In genomic region chr17:74768763-74769114, GRCh38 we compare ENCODE assay signal across 11 cellular contexts. TPM values are rescaled to one million over a fixed set of nuclear protein-coding genes. Genes with fewer than 3 reads are reported as not detected.
DNase-seq lines count a peak whose midpoint lies in the region; ATAC-seq and TF ChIP-seq lines count a peak whose summit lies in the region.
"Had no signal": no experiment of that assay in that cellular context is flagged by ENCODE, and none has a peak within 500 bp of the region (broad histone marks: within the 10 kb centered on the region; RNA-seq: fewer than 3 reads in every experiment).

No MANE protein-coding gene starts in this region.

- H3K4me1 Mint-ChIP-seq in activated naive CD4-positive, alpha-beta T cell treated with anti-CD3 and anti-CD28 coated beads, Interleukin-2, amount 10 ng/mL, durations not matched to agents 7 days and 5 days = peaks cover 41% of the 10 kb centered on the region

- no peak overlapping the region for H2AK5ac ChIP-seq in mesenchymal stem cell (ENCODE audit: low read length, severe bottlenecking)

- WGBS in mesenchymal stem cell = 93% methylated on average over 7 of the region's 7 CpGs
- WGBS in aorta, 2 donors = 61 to 66% methylated on average over 7 of the region's 7 CpGs

- no peak overlapping the region for H2BK12ac ChIP-seq in mesenchymal stem cell (ENCODE audit: low read length in 2 of 2)

- no peak overlapping the region for H2BK120ac ChIP-seq in mesenchymal stem cell (ENCODE audit: low read depth, low read length)

- no peak for DNase-seq in activated naive CD4-positive, alpha-beta T cell treated with anti-CD3 and anti-CD28 coated beads, Interleukin-2, amount 10 ng/mL, durations not matched to agents 7 days and 5 days
- DNase-seq in activated naive CD4-positive, alpha-beta T cell (lab: John Stamatoyannopoulos, UW) = no peak
- DNase-seq in breast epithelium (ENCODE audit: low spot score in 2 of 2) (no peak), mesenchymal stem cell (no peak), aorta (no peak), NCI-H510A (lab: John Stamatoyannopoulos, UW) (no peak), HEK293T (ENCODE audit: extremely low spot score) (no peak), iPS-NIHi7 (ENCODE audit: extremely low spot score) (no peak)
- DNase-seq: activated B cell treated with CpG ODN at 0.5 μM for 24 hours, foreskin melanocyte had no signal

- H3K79me1 ChIP-seq in mesenchymal stem cell (replicated peaks; ENCODE audit: low read length, poor library complexity, severe bottlenecking) = peaks cover 43% of the 10 kb centered on the region

- peaks cover 57% of the 10 kb centered on the region for H3K36me3 Mint-ChIP-seq in activated naive CD4-positive, alpha-beta T cell treated with anti-CD3 and anti-CD28 coated beads, Interleukin-2, amount 10 ng/mL, durations not matched to agents 7 days and 5 days

- H3K4me2 ChIP-seq in mesenchymal stem cell (ENCODE audit: low read length, poor library complexity, severe bottlenecking) = no peak overlapping the region

- intact Hi-C loops in breast epithelium (cut with DNase I; ENCODE audit: low total_unique reads) (no loop called here), aorta (cut with DNase I) (loop anchor here (2.0 kb wide), 1 partner anchor 20 kb away; the partner anchor contains the start of gene NHERF1 (in 2 of the 2))

- peak overlapping the region; percentile 51 for H3K9ac ChIP-seq in mesenchymal stem cell (ENCODE audit: low read length)

- H3K4ac ChIP-seq in mesenchymal stem cell (ENCODE audit: low read depth in 1 of 2, low read length in 2 of 2) = no peak overlapping the region

- H2BK5ac ChIP-seq in mesenchymal stem cell (ENCODE audit: low read depth, low read length, poor library complexity, severe bottlenecking) = no peak overlapping the region

- H2AFZ ChIP-seq in mesenchymal stem cell (ENCODE audit: low read depth, low read length) = no peak overlapping the region

- no peak for TF ChIP-seq CTCF in breast epithelium (IDR thresholded peaks at IDR 0.05)

- no peak for ATAC-seq in aorta (ENCODE audit: low FRiP score)

- no peak overlapping the region for H3K18ac ChIP-seq in mesenchymal stem cell (ENCODE audit: low read depth in 1 of 2, low read length in 2 of 2)

- peak overlapping the region; percentile 33 for H4K8ac ChIP-seq in mesenchymal stem cell (ENCODE audit: low read length)

- H3K9me3 ChIP-seq in breast epithelium (no peaks in the 10 kb centered on the region), mesenchymal stem cell (ENCODE audit: control insufficient read depth, low read length) (no peaks in the 10 kb centered on the region), aorta (ENCODE audit: control insufficient read depth, low read length) (no peaks in the 10 kb centered on the region)
- H3K9me3 ChIP-seq: upper lobe of left lung had no signal

- H3K14ac ChIP-seq in mesenchymal stem cell (ENCODE audit: low read length in 2 of 2) = no peak overlapping the region

- no peak overlapping the region for H3K4me3 Mint-ChIP-seq in activated naive CD4-positive, alpha-beta T cell treated with anti-CD3 and anti-CD28 coated beads, Interleukin-2, amount 10 ng/mL, durations not matched to agents 7 days and 5 days
- H3K4me3 Mint-ChIP-seq: activated B cell treated with CpG ODN at 0.5 μM for 24 hours had no signal

- H3K9me3 Mint-ChIP-seq in activated naive CD4-positive, alpha-beta T cell treated with anti-CD3 and anti-CD28 coated beads, Interleukin-2, amount 10 ng/mL, durations not matched to agents 7 days and 5 days = no peaks in the 10 kb centered on the region
- H3K9me3 Mint-ChIP-seq: activated B cell treated with CpG ODN at 0.5 μM for 24 hours had no signal

- POLR2A ChIA-PET in HEK293T (lab: Yijun Ruan, JAX) = interaction anchor here (1.4 to 3.0 kb wide), 3 partner anchors 9 to 31 kb away, joined by 4 to 22 read pairs (median 6); partner anchors contain the start of gene RAB37

- H3K27me3 ChIP-seq in breast epithelium (no peaks in the 10 kb centered on the region), mesenchymal stem cell (ENCODE audit: control insufficient read depth in 1 of 2, insufficient read depth in 1 of 2, low read length in 2 of 2) (no peaks in the 10 kb centered on the region), aorta (ENCODE audit: control insufficient read depth in 1 of 2, insufficient read depth in 2 of 2, low read length in 1 of 2) (no peaks in the 10 kb centered on the region)
- H3K27me3 ChIP-seq: upper lobe of left lung had no signal

- H3K23ac ChIP-seq in mesenchymal stem cell (ENCODE audit: low read length in 2 of 2) = no peak overlapping the region

- no peak overlapping the region for H4K91ac ChIP-seq in mesenchymal stem cell (ENCODE audit: low read length)

- H3K4me3 ChIP-seq in breast epithelium (no peak overlapping the region), mesenchymal stem cell (ENCODE audit: insufficient read depth in 1 of 2, low read depth in 1 of 2, low read length in 2 of 2) (no peak overlapping the region), aorta (ENCODE audit: low read length in 2 of 2) (no peak overlapping the region)
- H3K4me3 ChIP-seq: upper lobe of left lung had no signal

- H3K27ac ChIP-seq in breast epithelium (peak overlapping the region; percentile 88 to 90), mesenchymal stem cell (ENCODE audit: low read length, poor library complexity, severe bottlenecking) (no peak overlapping the region), aorta (ENCODE audit: low read depth in 1 of 2, low read length in 2 of 2) (peak overlapping the region; percentile 15 to 55)

- TF ChIP-seq POLR2A in breast epithelium (IDR thresholded peaks at IDR 0.05) = no peak

- H3K36me3 ChIP-seq in breast epithelium (no peaks in the 10 kb centered on the region), mesenchymal stem cell (ENCODE audit: control insufficient read depth in 1 of 2, insufficient read depth in 2 of 2, low read depth in 1 of 2, low read length in 2 of 2) (peaks cover 44 to 73% of the 10 kb centered on the region in 2 experiments), aorta (ENCODE audit: control insufficient read depth in 1 of 2, insufficient read depth in 2 of 2, low read length in 1 of 2) (peaks cover 0 to 6% of the 10 kb centered on the region in 2 donors)

- CTCF ChIA-PET in activated naive CD4-positive, alpha-beta T cell treated with anti-CD3 and anti-CD28 coated beads, Interleukin-2, amount 10 ng/mL, durations not matched to agents 7 days and 5 days (lab: Charles Lee) = interaction anchor here (2.1 to 6.0 kb wide), 5 partner anchors 9 to 111 kb away, joined by 5 to 56 read pairs (median 38); no protein-coding TSS in a partner anchor
- CTCF ChIA-PET in HEK293T (lab: Yijun Ruan, JAX) = interaction anchor here (1.3 kb wide), 1 partner anchor 25 kb away, joined by 4 read pairs; no protein-coding TSS in a partner anchor

- H3K27me3 Mint-ChIP-seq in activated naive CD4-positive, alpha-beta T cell treated with anti-CD3 and anti-CD28 coated beads, Interleukin-2, amount 10 ng/mL, durations not matched to agents 7 days and 5 days = no peaks in the 10 kb centered on the region
- H3K27me3 Mint-ChIP-seq: activated B cell treated with CpG ODN at 0.5 μM for 24 hours had no signal

- peak overlapping the region; percentile 77 for H3K27ac Mint-ChIP-seq in activated naive CD4-positive, alpha-beta T cell treated with anti-CD3 and anti-CD28 coated beads, Interleukin-2, amount 10 ng/mL, durations not matched to agents 7 days and 5 days

- H3K4me1 ChIP-seq in breast epithelium = peaks cover 7% of the 10 kb centered on the region in 2 donors
- H3K4me1 ChIP-seq in mesenchymal stem cell (ENCODE audit: control insufficient read depth, insufficient read depth, low read depth, low read length) = peaks cover 34% of the 10 kb centered on the region
- no peaks in the 10 kb centered on the region for H3K4me1 ChIP-seq in aorta (ENCODE audit: control insufficient read depth in 1 of 2, insufficient read depth in 2 of 2, low read length in 2 of 2)

- H2BK15ac ChIP-seq in mesenchymal stem cell (ENCODE audit: low read depth, poor library complexity, severe bottlenecking) = no peak overlapping the region

TF ChIP-seq in HEK293T, 16 proteins besides CTCF, POLR2A, EP300 and RAD21 (continues in another document):
- TF ChIP-seq FOXK2 (IDR thresholded peaks at IDR 0.05) = no peak
- TF ChIP-seq SP1 (IDR thresholded peaks at IDR 0.05) = no peak
- TF ChIP-seq FOXA1 (IDR thresholded peaks at IDR 0.05) = no peak
- no peak for TF ChIP-seq ZNF384 (IDR thresholded peaks at IDR 0.05)
- TF ChIP-seq HDGF (IDR thresholded peaks at IDR 0.05; ENCODE audit: borderline replicate concordance) = no peak
- TF ChIP-seq LEF1 (IDR thresholded peaks at IDR 0.05; ENCODE audit: borderline replicate concordance) = no peak
- no peak for TF ChIP-seq PKNOX1 (IDR thresholded peaks at IDR 0.05)
- TF ChIP-seq NFRKB (IDR thresholded peaks at IDR 0.05) = no peak
- TF ChIP-seq FOXM1 (IDR thresholded peaks at IDR 0.05; ENCODE audit: borderline replicate concordance) = no peak
- no peak for TF ChIP-seq TARDBP (IDR thresholded peaks at IDR 0.05)
- TF ChIP-seq SUZ12 (IDR thresholded peaks at IDR 0.05) = no peak
- TF ChIP-seq CTBP1 (IDR thresholded peaks at IDR 0.05; ENCODE audit: borderline replicate concordance) = no peak

RNA-seq across cellular contexts. Expression of gene NAT9, which starts 7.4 kb away (rescaled TPM):
- 10 to 100 TPM; 20.6 to 41.3 (median 40.0) TPM for total RNA-seq in breast epithelium
- polyA plus RNA-seq in mesenchymal stem cell (2013, experiment 1 of 2) = 29.5 TPM
- 30.4 TPM for polyA plus RNA-seq in mesenchymal stem cell (2013, experiment 2 of 2)
- 10 to 100 TPM; 44.5 to 46.3 TPM for total RNA-seq in aorta
- 10 to 100 TPM; 12.1 to 59.9 TPM for polyA plus RNA-seq in aorta

RNA-seq across cellular contexts. Expression of gene NHERF1, which starts 20.3 kb away (rescaled TPM):
- total RNA-seq in breast epithelium (10 to 100 TPM; 15.8 to 82.8 (median 36.4) TPM), aorta (10 to 100 TPM; 17.6 to 21.1 TPM)
- 126 TPM for polyA plus RNA-seq in mesenchymal stem cell (2013, experiment 1 of 2)
- polyA plus RNA-seq in mesenchymal stem cell (2013, experiment 2 of 2) = 126 TPM
- polyA plus RNA-seq in aorta = 10 to 100 TPM; 10.6 to 84.4 TPM

RNA-seq across cellular contexts. Expression of gene RAB37, which starts 31.7 kb away (rescaled TPM):
- 1 to 10 TPM in 2 of 3 donors, under 1 TPM in 1; 0.98 to 2.1 (median 2.0) TPM for total RNA-seq in breast epithelium
- 2.4 TPM for polyA plus RNA-seq in mesenchymal stem cell (2013, experiment 1 of 2)
- 1.9 TPM for polyA plus RNA-seq in mesenchymal stem cell (2013, experiment 2 of 2)
- 1 to 10 TPM; 1.4 to 3.4 TPM for total RNA-seq in aorta
- 1 to 10 TPM; 1.5 to 2.4 TPM for polyA plus RNA-seq in aorta

RNA-seq across cellular contexts. Expression of gene CD300LF, which starts 56.0 kb away (rescaled TPM):
- total RNA-seq in breast epithelium (1 to 10 TPM in 1 of 3 donors, under 1 TPM in 2; 0.32 to 2.0 (median 0.98) TPM), aorta (1 to 10 TPM; 1.6 to 2.2 TPM)
- polyA plus RNA-seq in mesenchymal stem cell (2013, experiment 1 of 2) = not detected
- not detected for polyA plus RNA-seq in mesenchymal stem cell (2013, experiment 2 of 2)
- 1 to 10 TPM in 1 of 2 donors, under 1 TPM in 1; 0.61 to 1.5 TPM for polyA plus RNA-seq in aorta
